In the genomic region with DNA sequence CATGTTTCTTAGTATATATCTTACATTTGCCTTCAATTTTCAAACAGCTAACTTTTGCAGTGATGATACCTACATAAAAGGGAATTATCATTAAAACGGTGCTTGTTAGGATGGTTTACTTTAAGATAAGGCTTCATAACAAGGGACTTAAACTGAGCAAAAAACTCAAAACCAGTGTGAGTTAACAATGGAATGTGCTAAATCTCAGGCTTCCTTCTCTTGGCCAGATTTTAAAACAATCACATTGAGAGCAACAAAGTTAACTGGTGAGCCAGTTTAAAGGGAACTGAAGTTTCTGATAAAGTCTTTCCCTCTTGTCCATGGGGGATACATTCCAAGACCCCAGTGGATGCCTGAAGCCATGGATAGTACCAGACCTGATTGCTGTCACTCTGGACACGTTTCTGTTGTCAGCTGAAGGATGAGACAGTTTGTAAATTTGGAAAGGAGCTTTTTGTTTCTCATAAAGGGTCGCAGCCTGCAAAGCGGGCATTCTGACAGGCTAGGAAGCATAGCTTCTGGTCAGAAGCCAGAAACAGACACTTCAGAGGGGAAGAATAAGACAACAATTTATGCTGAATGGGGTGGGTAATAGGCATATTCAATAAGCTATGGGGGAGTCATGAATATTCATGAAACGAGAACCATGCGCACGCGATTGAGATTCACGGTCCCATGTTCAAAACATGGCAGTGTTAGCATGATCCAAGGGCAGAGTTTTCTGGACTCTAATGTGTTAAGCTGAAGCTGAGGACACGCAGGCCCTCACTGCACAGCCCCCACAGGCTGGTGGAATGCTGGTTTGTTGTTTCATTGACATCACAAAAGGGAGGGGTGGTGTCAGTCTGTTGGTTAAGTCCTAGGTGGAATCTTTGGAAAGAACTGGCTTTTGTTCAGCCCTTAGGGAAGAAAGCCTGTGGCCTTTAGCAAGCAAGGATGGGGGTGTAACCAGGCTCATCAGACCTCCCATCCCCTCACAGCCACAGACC, we compare ENCODE assay signal across 1 cellular context.
TF ChIP-seq lines count a peak whose summit lies in the region.

No MANE protein-coding gene starts in this region.

TF ChIP-seq in WTC11, 78 proteins besides CTCF, POLR2A, EP300 and RAD21 (continued from another document):
- TF ChIP-seq AFF4 (CRISPR knock-in tag; IDR thresholded peaks at IDR 0.05; ENCODE audit: borderline replicate concordance) (peak; percentile 53; the same call in 1 of the 2 replicates), ZNF425 (CRISPR knock-in tag; conservative IDR thresholded peaks at IDR 0.05) (no peak), SP1 (CRISPR knock-in tag; conservative IDR thresholded peaks at IDR 0.05) (0 out of 2 replicates have a peak, but pooled peaks have one; percentile 21), TEAD1 (CRISPR knock-in tag; IDR thresholded peaks at IDR 0.05) (peak; percentile 74; the same call in 1 of the 2 replicates), TP53 (CRISPR knock-in tag; IDR thresholded peaks at IDR 0.05) (no peak), ETV6 (CRISPR knock-in tag; IDR thresholded peaks at IDR 0.05) (no peak)
- TF ChIP-seq, protein P1, sequence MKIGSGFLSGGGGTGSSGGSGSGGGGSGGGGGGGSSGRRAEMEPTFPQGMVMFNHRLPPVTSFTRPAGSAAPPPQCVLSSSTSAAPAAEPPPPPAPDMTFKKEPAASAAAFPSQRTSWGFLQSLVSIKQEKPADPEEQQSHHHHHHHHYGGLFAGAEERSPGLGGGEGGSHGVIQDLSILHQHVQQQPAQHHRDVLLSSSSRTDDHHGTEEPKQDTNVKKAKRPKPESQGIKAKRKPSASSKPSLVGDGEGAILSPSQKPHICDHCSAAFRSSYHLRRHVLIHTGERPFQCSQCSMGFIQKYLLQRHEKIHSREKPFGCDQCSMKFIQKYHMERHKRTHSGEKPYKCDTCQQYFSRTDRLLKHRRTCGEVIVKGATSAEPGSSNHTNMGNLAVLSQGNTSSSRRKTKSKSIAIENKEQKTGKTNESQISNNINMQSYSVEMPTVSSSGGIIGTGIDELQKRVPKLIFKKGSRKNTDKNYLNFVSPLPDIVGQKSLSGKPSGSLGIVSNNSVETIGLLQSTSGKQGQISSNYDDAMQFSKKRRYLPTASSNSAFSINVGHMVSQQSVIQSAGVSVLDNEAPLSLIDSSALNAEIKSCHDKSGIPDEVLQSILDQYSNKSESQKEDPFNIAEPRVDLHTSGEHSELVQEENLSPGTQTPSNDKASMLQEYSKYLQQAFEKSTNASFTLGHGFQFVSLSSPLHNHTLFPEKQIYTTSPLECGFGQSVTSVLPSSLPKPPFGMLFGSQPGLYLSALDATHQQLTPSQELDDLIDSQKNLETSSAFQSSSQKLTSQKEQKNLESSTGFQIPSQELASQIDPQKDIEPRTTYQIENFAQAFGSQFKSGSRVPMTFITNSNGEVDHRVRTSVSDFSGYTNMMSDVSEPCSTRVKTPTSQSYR (CRISPR knock-in tag; IDR thresholded peaks at IDR 0.05), result 0 out of 2 replicates have a peak, but pooled peaks have one; percentile 33
